19 cellular contexts compared by ENCODE assay signal in the genomic region with DNA sequence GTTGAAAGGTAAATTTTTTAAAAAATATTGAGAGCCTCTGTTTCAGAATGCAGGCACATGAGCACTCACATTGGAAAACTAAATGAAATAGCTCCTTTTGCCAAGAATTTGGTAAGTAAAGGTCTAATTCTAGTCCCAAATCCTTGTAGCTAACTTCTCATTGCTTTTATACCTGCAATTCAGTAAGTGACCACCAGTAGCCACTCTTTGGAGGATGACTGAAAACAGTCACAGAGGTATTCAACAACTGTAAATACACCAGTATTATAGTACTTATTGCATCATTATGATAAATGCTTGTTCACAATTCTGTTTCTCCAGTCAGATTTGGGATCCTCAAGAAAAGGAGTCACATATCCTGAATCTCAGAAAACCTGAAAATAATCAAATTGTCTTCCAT.
DNase-seq lines count a peak whose midpoint lies in the region; ATAC-seq and TF ChIP-seq lines count a peak whose summit lies in the region.
"Had no signal": no experiment of that assay in that cellular context is flagged by ENCODE, and none has a peak within 500 bp of the region (broad histone marks: within the 10 kb centered on the region; RNA-seq: fewer than 3 reads in every experiment).

No MANE protein-coding gene starts in this region.

- intact Hi-C loops in PC-9 (cut with micrococcal nuclease; ENCODE audit: unreplicated experiment) = no loop called here

- peaks cover 14% of the 10 kb centered on the region; the same call in 2 of the 3 replicates for H3K36me3 Mint-ChIP-seq in GM23338 (ENCODE audit: low read depth)

- no peak for ATAC-seq in GM23338
- no peak for ATAC-seq in GM18502 (IDR thresholded peaks at IDR 0.05; ENCODE audit: poor library complexity, unreplicated experiment)
- ATAC-seq in HG02852 (IDR thresholded peaks at IDR 0.05; ENCODE audit: unreplicated experiment) = no peak
- no peak for ATAC-seq in GM18858 (IDR thresholded peaks at IDR 0.05; ENCODE audit: unreplicated experiment)
- no peak for ATAC-seq in GM18907 (IDR thresholded peaks at IDR 0.05; ENCODE audit: unreplicated experiment)
- ATAC-seq: left ventricle myocardium superior had no signal

- H3K27ac ChIP-seq in AG04450 (ENCODE audit: low read depth, low read length) = no peak overlapping the region
- H3K27ac ChIP-seq in GM23338 (ENCODE audit: low read depth) = no peak overlapping the region
- no peak overlapping the region for H3K27ac ChIP-seq in PC-9
- H3K27ac ChIP-seq: colonic mucosa, ovary, sigmoid colon, SJCRH30 had no signal

- H3K9me3 Mint-ChIP-seq in GM23338 = peaks cover 20% of the 10 kb centered on the region

- no peaks in the 10 kb centered on the region for H3F3A ChIP-seq in GM23338 (replicated peaks; ENCODE audit: low read depth)
- no peaks in the 10 kb centered on the region for H3F3A ChIP-seq in PC-9 (ENCODE audit: insufficient read depth, low read depth)

- H3K36me3 ChIP-seq in GM23338 (ENCODE audit: insufficient read depth) (no peaks in the 10 kb centered on the region), PC-9 (ENCODE audit: low read depth) (no peaks in the 10 kb centered on the region)
- H3K36me3 ChIP-seq: colonic mucosa, HAP-1, ovary, sigmoid colon, SJCRH30 had no signal

- H3K27me3 Mint-ChIP-seq in GM23338 (ENCODE audit: insufficient read depth, low read depth, poor library complexity) = peaks cover 2% of the 10 kb centered on the region

- peaks cover 5% of the 10 kb centered on the region for H3K27me3 ChIP-seq in AG04450 (ENCODE audit: control insufficient read depth, insufficient read depth, low read length)
- no peaks in the 10 kb centered on the region for H3K27me3 ChIP-seq in GM23338 (ENCODE audit: insufficient read depth)
- peaks cover 4% of the 10 kb centered on the region; the same call in 1 of the 2 replicates for H3K27me3 ChIP-seq in PC-9 (ENCODE audit: insufficient read depth, low read depth)
- H3K27me3 ChIP-seq: colonic mucosa, ovary, sigmoid colon, SJCRH30 had no signal

- no peaks in the 10 kb centered on the region for H3K9me3 ChIP-seq in AG04450 (ENCODE audit: control insufficient read depth, insufficient read depth, low read length)
- H3K9me3 ChIP-seq in PC-9 (ENCODE audit: insufficient read depth, low read depth) = no peaks in the 10 kb centered on the region
- H3K9me3 ChIP-seq: colonic mucosa, HAP-1, ovary had no signal

- H3K4me1 ChIP-seq in GM23338 (ENCODE audit: insufficient read depth) (no peaks in the 10 kb centered on the region), PC-9 (replicated peaks; ENCODE audit: insufficient read depth) (no peaks in the 10 kb centered on the region)
- H3K4me1 ChIP-seq: colonic mucosa, HAP-1, sigmoid colon had no signal

- no peak overlapping the region for H3K4me2 ChIP-seq in GM23338
- H3K4me2 ChIP-seq in PC-9 = no peak overlapping the region

- H2AFZ ChIP-seq in GM23338 = no peak overlapping the region
- H2AFZ ChIP-seq in PC-9 = no peak overlapping the region

- peaks cover 12% of the 10 kb centered on the region for H3K9me2 ChIP-seq in GM23338 (ENCODE audit: insufficient read depth)
- H3K9me2 ChIP-seq in PC-9 (ENCODE audit: insufficient read depth) = no peaks in the 10 kb centered on the region

- no peak overlapping the region for H3K4me3 Mint-ChIP-seq in GM23338

- CTCF ChIA-PET in AG04450 (lab: Charles Lee) (no interaction called here), PC-9 (lab: Charles Lee) (no interaction called here)

- H3K4me3 ChIP-seq in AG04450 (ENCODE audit: low read depth, low read length) = no peak overlapping the region
- no peak overlapping the region for H3K4me3 ChIP-seq in GM23338
- no peak overlapping the region for H3K4me3 ChIP-seq in PC-9
- no peak overlapping the region for H3K4me3 ChIP-seq in fibroblast of pulmonary artery (replicated peaks; ENCODE audit: low read depth, low read length)
- H3K4me3 ChIP-seq: colonic mucosa, HAP-1, ovary, sigmoid colon, SJCRH30 had no signal

- BruUV-seq in PC-9 (replicated peaks; lab: Mats Ljungman, UMichigan) = no TSS peak

- DNase-seq in AG04450 (ENCODE audit: low read depth, low spot score) (no peak), GM23338 (ENCODE audit: low spot score) (peak; percentile 17), PC-9 (no peak), fibroblast of pulmonary artery (ENCODE audit: low read depth) (no peak)
- DNase-seq: activated gamma-delta T cell, amniotic stem cell, colonic mucosa, GF-D8, left ventricle myocardium superior, NCI-H2081, NCI-H524, ovary, sigmoid colon had no signal

- H3K4me1 Mint-ChIP-seq in GM23338 = no peaks in the 10 kb centered on the region

- POLR2A ChIA-PET in AG04450 (lab: Yijun Ruan, JAX) = no interaction called here
- POLR2A ChIA-PET in PC-9 (lab: Charles Lee; ENCODE audit: unreplicated experiment) = no interaction called here

- no peaks in the 10 kb centered on the region for H4K20me1 ChIP-seq in GM23338 (replicated peaks; ENCODE audit: insufficient read depth)
- no peaks in the 10 kb centered on the region for H4K20me1 ChIP-seq in PC-9 (ENCODE audit: insufficient read depth)

- TF ChIP-seq CTCF in AG04450 (IDR thresholded peaks at IDR 0.05; ENCODE audit: low read depth, low read length) = 0 out of 2 replicates have a peak, but pooled peaks have one; percentile 18
- peak; percentile 29 to 62 for TF ChIP-seq CTCF in GM23338 (conservative IDR thresholded peaks at IDR 0.05; ENCODE audit: low read depth in 2 of 2)
- 0 out of 2 replicates have a peak, but pooled peaks have one; percentile 32 for TF ChIP-seq CTCF in PC-9 (conservative IDR thresholded peaks at IDR 0.05)
- TF ChIP-seq CTCF in fibroblast of pulmonary artery (IDR thresholded peaks at IDR 0.05; ENCODE audit: low read length, missing control alignments) = peak; percentile 34

- no peak overlapping the region for H3K27ac Mint-ChIP-seq in GM23338

- no peaks in the 10 kb centered on the region for H3K79me2 ChIP-seq in GM23338 (replicated peaks; ENCODE audit: insufficient read depth)
- no peaks in the 10 kb centered on the region for H3K79me2 ChIP-seq in PC-9 (ENCODE audit: low read depth)

TF ChIP-seq in GM23338, 12 proteins besides CTCF, POLR2A, EP300 and RAD21 (continues in another document):
- TF ChIP-seq ZNF114 (CRISPR knock-in tag; IDR thresholded peaks at IDR 0.05) (no peak), NANOG (IDR thresholded peaks at IDR 0.05; ENCODE audit: borderline replicate concordance) (no peak), ZNF331 (CRISPR knock-in tag; IDR thresholded peaks at IDR 0.05; ENCODE audit: low read depth) (no peak), EZH2phosphoT487 (IDR thresholded peaks at IDR 0.05; ENCODE audit: unreplicated experiment) (no peak), EZH2 (IDR thresholded peaks at IDR 0.05; ENCODE audit: low read depth, unreplicated experiment) (no peak), STAT1 (IDR thresholded peaks at IDR 0.05; ENCODE audit: unreplicated experiment) (no peak)
- TF ChIP-seq, protein P1, sequence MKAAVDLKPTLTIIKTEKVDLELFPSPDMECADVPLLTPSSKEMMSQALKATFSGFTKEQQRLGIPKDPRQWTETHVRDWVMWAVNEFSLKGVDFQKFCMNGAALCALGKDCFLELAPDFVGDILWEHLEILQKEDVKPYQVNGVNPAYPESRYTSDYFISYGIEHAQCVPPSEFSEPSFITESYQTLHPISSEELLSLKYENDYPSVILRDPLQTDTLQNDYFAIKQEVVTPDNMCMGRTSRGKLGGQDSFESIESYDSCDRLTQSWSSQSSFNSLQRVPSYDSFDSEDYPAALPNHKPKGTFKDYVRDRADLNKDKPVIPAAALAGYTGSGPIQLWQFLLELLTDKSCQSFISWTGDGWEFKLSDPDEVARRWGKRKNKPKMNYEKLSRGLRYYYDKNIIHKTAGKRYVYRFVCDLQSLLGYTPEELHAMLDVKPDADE (IDR thresholded peaks at IDR 0.05) = no peak
- TF ChIP-seq, protein P2, sequence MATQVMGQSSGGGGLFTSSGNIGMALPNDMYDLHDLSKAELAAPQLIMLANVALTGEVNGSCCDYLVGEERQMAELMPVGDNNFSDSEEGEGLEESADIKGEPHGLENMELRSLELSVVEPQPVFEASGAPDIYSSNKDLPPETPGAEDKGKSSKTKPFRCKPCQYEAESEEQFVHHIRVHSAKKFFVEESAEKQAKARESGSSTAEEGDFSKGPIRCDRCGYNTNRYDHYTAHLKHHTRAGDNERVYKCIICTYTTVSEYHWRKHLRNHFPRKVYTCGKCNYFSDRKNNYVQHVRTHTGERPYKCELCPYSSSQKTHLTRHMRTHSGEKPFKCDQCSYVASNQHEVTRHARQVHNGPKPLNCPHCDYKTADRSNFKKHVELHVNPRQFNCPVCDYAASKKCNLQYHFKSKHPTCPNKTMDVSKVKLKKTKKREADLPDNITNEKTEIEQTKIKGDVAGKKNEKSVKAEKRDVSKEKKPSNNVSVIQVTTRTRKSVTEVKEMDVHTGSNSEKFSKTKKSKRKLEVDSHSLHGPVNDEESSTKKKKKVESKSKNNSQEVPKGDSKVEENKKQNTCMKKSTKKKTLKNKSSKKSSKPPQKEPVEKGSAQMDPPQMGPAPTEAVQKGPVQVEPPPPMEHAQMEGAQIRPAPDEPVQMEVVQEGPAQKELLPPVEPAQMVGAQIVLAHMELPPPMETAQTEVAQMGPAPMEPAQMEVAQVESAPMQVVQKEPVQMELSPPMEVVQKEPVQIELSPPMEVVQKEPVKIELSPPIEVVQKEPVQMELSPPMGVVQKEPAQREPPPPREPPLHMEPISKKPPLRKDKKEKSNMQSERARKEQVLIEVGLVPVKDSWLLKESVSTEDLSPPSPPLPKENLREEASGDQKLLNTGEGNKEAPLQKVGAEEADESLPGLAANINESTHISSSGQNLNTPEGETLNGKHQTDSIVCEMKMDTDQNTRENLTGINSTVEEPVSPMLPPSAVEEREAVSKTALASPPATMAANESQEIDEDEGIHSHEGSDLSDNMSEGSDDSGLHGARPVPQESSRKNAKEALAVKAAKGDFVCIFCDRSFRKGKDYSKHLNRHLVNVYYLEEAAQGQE (IDR thresholded peaks at IDR 0.05; ENCODE audit: unreplicated experiment) = no peak
